22 cellular contexts compared by ENCODE assay signal in genomic region chr2:201345636-201346213, GRCh38. TPM values are rescaled to one million over a fixed set of nuclear protein-coding genes. Genes with fewer than 3 reads are reported as not detected.
A peak's percentile ranks its signal among the peaks of the same experiment; 100 is the strongest.
DNase-seq lines count a peak whose midpoint lies in the region; ATAC-seq and TF ChIP-seq lines count a peak whose summit lies in the region.
"Had no signal": no experiment of that assay in that cellular context is flagged by ENCODE, and none has a peak within 500 bp of the region (broad histone marks: within the 10 kb centered on the region; RNA-seq: fewer than 3 reads in every experiment).

No MANE protein-coding gene starts in this region.

- H3K4me3 ChIP-seq in KMS-11 (IDR thresholded peaks at IDR 0.05; ENCODE audit: insufficient read depth, low read depth, low read length) (no peak overlapping the region), psoas muscle (no peak overlapping the region)
- H3K4me3 ChIP-seq: HAP-1, K562 had no signal

- intact Hi-C loops in left cardiac atrium (cut with DNase I), result no loop called here
- intact Hi-C loops in psoas muscle (cut with DNase I), result no loop called here

- peak; percentile 48 to 51 for ATAC-seq in left cardiac atrium
- peak in 3 of 4 donors; percentile 27 to 67 (median 45) for ATAC-seq in psoas muscle

- H3K9me3 ChIP-seq in psoas muscle, result no peaks in the 10 kb centered on the region
- H3K9me3 ChIP-seq: HAP-1, SK-N-SH had no signal

- no peaks in the 10 kb centered on the region for H4K20me1 ChIP-seq in KMS-11 (ENCODE audit: insufficient read depth)

- peak overlapping the region; percentile 43; the same call in 1 of the 2 replicates for H3K4me2 ChIP-seq in KMS-11
- H3K4me2 ChIP-seq: SK-N-SH had no signal

- TF ChIP-seq CTCF in KMS-11 (conservative IDR thresholded peaks at IDR 0.05; ENCODE audit: low read depth, low read length) (no peak), psoas muscle (IDR thresholded peaks at IDR 0.05) (no peak)

- H2AFZ ChIP-seq in KMS-11 (ENCODE audit: low read depth), result no peak overlapping the region

- H3K4me1 ChIP-seq in KMS-11 (ENCODE audit: low read depth, poor library complexity, severe bottlenecking) (peaks cover 44% of the 10 kb centered on the region), psoas muscle (no peaks in the 10 kb centered on the region)

- DNase-seq in NCI-H82 treated with DMSO at 0.1 percent for 48 hours (lab: John Stamatoyannopoulos, UW; ENCODE audit: unreplicated experiment), result peak; percentile 92
- DNase-seq in left cardiac atrium, result no peak
- DNase-seq in psoas muscle, result no peak
- DNase-seq in AML-193 (lab: John Stamatoyannopoulos, UW), result no peak
- DNase-seq in islet precursor cell, result no peak
- DNase-seq in NOMO-1 treated with DMSO at 0.1 percent for 48 hours (lab: John Stamatoyannopoulos, UW; ENCODE audit: unreplicated experiment), result no peak
- DNase-seq: CD8-positive, alpha-beta memory T cell; DMS79 treated with DMSO at 0.1 percent for 48 hours; GF-D8; GOT3; NCI-H1092; NCI-H1417 treated with DMSO at 0.1 percent for 48 hours; NCI-H1694 treated with DMSO at 0.1 percent for 48 hours; NCI-H2171 treated with DMSO at 0.1 percent for 48 hours; NCI-H345; NCI-H510A treated with DMSO at 0.1 percent for 48 hours; SHP77 treated with DMSO at 0.1 percent for 48 hours; SK-N-SH had no signal

- no peaks in the 10 kb centered on the region for H3K79me2 ChIP-seq in KMS-11 (ENCODE audit: insufficient read depth, low read depth)

- no peaks in the 10 kb centered on the region for H3K27me3 ChIP-seq in KMS-11 (ENCODE audit: insufficient read depth, low read depth)
- H3K27me3 ChIP-seq in psoas muscle (ENCODE audit: insufficient read depth in 3 of 3, low read length in 2 of 3), result no peaks in the 10 kb centered on the region

- 24 to 45% (median 24%) methylated on average over 7 of the region's 7 CpGs for WGBS in psoas muscle, 3 donors

- H3K27ac ChIP-seq in KMS-11 (no peak overlapping the region), psoas muscle (no peak overlapping the region)
- H3K27ac ChIP-seq: C4-2B had no signal

- no peaks in the 10 kb centered on the region for H3K36me3 ChIP-seq in KMS-11 (ENCODE audit: insufficient read depth)
- H3K36me3 ChIP-seq in psoas muscle (ENCODE audit: insufficient read depth in 1 of 2, low read depth in 1 of 2), result peaks cover 2 to 46% of the 10 kb centered on the region in 2 donors
- H3K36me3 ChIP-seq: HAP-1 had no signal

- H3K9ac ChIP-seq in KMS-11, result no peak overlapping the region
- H3K9ac ChIP-seq: SK-N-SH had no signal

RNA-seq across cellular contexts. Expression of gene FLACC1, which starts 11.4 kb away (rescaled TPM):
- total RNA-seq in left cardiac atrium (1 to 10 TPM; 4.9 to 5.7 TPM), psoas muscle (1 to 10 TPM; 1.7 to 4.3 (median 1.8) TPM)
- polyA plus RNA-seq in psoas muscle, result 1 to 10 TPM in 1 of 3 donors, under 1 TPM in 2; 0.55 to 3.8 (median 0.82) TPM
